ENCODE assay signal across 16 cellular contexts in genomic region chr11:124917115-124917637, GRCh38. TPM values are rescaled to one million over a fixed set of nuclear protein-coding genes. Genes with fewer than 3 reads are reported as not detected.
DNase-seq lines count a peak whose midpoint lies in the region; ATAC-seq, FAIRE-seq and TF ChIP-seq lines count a peak whose summit lies in the region.
"Had no signal": no experiment of that assay in that cellular context is flagged by ENCODE, and none has a peak within 500 bp of the region (broad histone marks: within the 10 kb centered on the region; RNA-seq: fewer than 3 reads in every experiment).

No MANE protein-coding gene starts in this region.

- no peak for ATAC-seq in HG03139 (IDR thresholded peaks at IDR 0.05; ENCODE audit: unreplicated experiment)
- ATAC-seq: activated CD4-positive, CD25-positive, alpha-beta regulatory T cell treated with anti-CD3 and anti-CD28 coated beads, Interleukin-2, amount 50 U/mL, for 24 hours; K562 had no signal

- intact Hi-C loops in dorsolateral prefrontal cortex (cut with DNase I): loop anchor here in 1 of 2 donors (1.0 to 5.0 kb wide), 2 partner anchors 26 to 40 kb away; no protein-coding TSS in a partner anchor

- no peaks in the 10 kb centered on the region for H3K27me3 ChIP-seq in dorsolateral prefrontal cortex

- DNase-seq in DMS 273 treated with DMSO at 0.1 percent for 48 hours (lab: John Stamatoyannopoulos, UW): peak; percentile 84
- peak; percentile 88 for DNase-seq in NCI-H2171 treated with DMSO at 0.1 percent for 48 hours (lab: John Stamatoyannopoulos, UW)
- peak in 9 of 10 donors; percentile 45 to 90 (median 81) for DNase-seq in dorsolateral prefrontal cortex
- DNase-seq in myocyte (ENCODE audit: low read depth): peak; percentile 76
- DNase-seq in dedifferentiated amniotic fluid mesenchymal stem cell (ENCODE audit: extremely low spot score): no peak
- no peak for DNase-seq in DMS79 treated with DMSO at 0.1 percent for 48 hours (lab: John Stamatoyannopoulos, UW)
- DNase-seq in urothelium cell line (ENCODE audit: low spot score): no peak
- DNase-seq: amniotic stem cell, mammary epithelial cell, NCI-H2029 had no signal

- FAIRE-seq in urothelium cell line (lab: Jason Lieb, UNC): no peak
- FAIRE-seq: endometrium, K562 had no signal

- H3K27ac ChIP-seq in dorsolateral prefrontal cortex: peak overlapping the region; percentile 13 to 100 (median 95)
- H3K27ac ChIP-seq: parathyroid adenoma had no signal

- peak overlapping the region in 8 of 59 donors; percentile 2 to 16 (median 10) for H3K4me3 ChIP-seq in dorsolateral prefrontal cortex
- H3K4me3 ChIP-seq: K562 had no signal

- TF ChIP-seq CTCF in dorsolateral prefrontal cortex (IDR thresholded peaks at IDR 0.05 in 54 of 56, conservative IDR thresholded peaks at IDR 0.05 in 2 of 56; ENCODE audit: low read depth in 1 of 56, partially characterized antibody in 56 of 56): peak in 53 of 56 donors; percentile 14 to 70 (median 46)

RNA-seq across cellular contexts. Expression of gene HEPN1, which starts 1.9 kb away (rescaled TPM):
- total RNA-seq in dorsolateral prefrontal cortex (under 1 TPM in 18 of 120 experiments, not detected in 102; 0.27 to 0.80 (median 0.43) TPM), myocyte (not detected in 2 replicates)
- polyA plus RNA-seq in myocyte (2012): not detected
- total RNA-seq: K562, mammary epithelial cell had no signal
- polyA plus RNA-seq: BJ, K562, mammary epithelial cell had no signal

RNA-seq across cellular contexts. Expression of gene HEPACAM, which starts 18.7 kb away (rescaled TPM):
- total RNA-seq in dorsolateral prefrontal cortex (100 to 1,000 TPM in 119 of 120 experiments, 10 to 100 TPM in 1; 70.8 to 353 (median 174) TPM), myocyte (not detected in 2 replicates)
- polyA plus RNA-seq in myocyte (2012): not detected
- total RNA-seq: K562 had no signal
- polyA plus RNA-seq: K562 had no signal

RNA-seq across cellular contexts. Expression of gene ROBO4, which starts 19.5 kb away (rescaled TPM):
- 10 to 100 TPM in 87 of 120 experiments, 1 to 10 TPM in 33; 5.0 to 28.8 (median 11.9) TPM for total RNA-seq in dorsolateral prefrontal cortex
- 3.4 and 10.5 TPM in 2 replicates for total RNA-seq in myocyte
- 6.1 TPM for polyA plus RNA-seq in myocyte (2012)
- total RNA-seq: K562 had no signal
- polyA plus RNA-seq: K562 had no signal

RNA-seq across cellular contexts. Expression of gene CCDC15, which starts 36.8 kb away (rescaled TPM):
- 1 to 10 TPM in 92 of 120 experiments, under 1 TPM in 28; 0.52 to 3.4 (median 1.4) TPM for total RNA-seq in dorsolateral prefrontal cortex
- total RNA-seq in myocyte: 1.7 and 1.8 TPM in 2 replicates
- 0.40 TPM for polyA plus RNA-seq in myocyte (2012)

RNA-seq across cellular contexts. Expression of gene ROBO3, which starts 51.9 kb away (rescaled TPM):
- total RNA-seq in dorsolateral prefrontal cortex (10 to 100 TPM; 18.0 to 58.3 (median 28.9) TPM), myocyte (14.1 and 17.0 TPM in 2 replicates)
- 10.9 TPM for polyA plus RNA-seq in myocyte (2012)

Comparison
In these comparisons a context has a peak if more than half of its experiments do, and no peak if none do; other contexts are left out.
1. DNase-seq: peak in DMS 273 treated with DMSO at 0.1 percent for 48 hours (single experiment), NCI-H2171 treated with DMSO at 0.1 percent for 48 hours (single experiment), dorsolateral prefrontal cortex (9 of 10) and myocyte (single experiment); none in dedifferentiated amniotic fluid mesenchymal stem cell (single experiment), DMS79 treated with DMSO at 0.1 percent for 48 hours (single experiment) and urothelium cell line (single experiment).
2. RNA of gene HEPACAM, which starts 18.7 kb away (total RNA-seq): 70.8 to 353 TPM in dorsolateral prefrontal cortex; not detected in myocyte; every median in the first group is over 10 times any median in the second.